14 cellular contexts compared by ENCODE assay signal in the genomic region with DNA sequence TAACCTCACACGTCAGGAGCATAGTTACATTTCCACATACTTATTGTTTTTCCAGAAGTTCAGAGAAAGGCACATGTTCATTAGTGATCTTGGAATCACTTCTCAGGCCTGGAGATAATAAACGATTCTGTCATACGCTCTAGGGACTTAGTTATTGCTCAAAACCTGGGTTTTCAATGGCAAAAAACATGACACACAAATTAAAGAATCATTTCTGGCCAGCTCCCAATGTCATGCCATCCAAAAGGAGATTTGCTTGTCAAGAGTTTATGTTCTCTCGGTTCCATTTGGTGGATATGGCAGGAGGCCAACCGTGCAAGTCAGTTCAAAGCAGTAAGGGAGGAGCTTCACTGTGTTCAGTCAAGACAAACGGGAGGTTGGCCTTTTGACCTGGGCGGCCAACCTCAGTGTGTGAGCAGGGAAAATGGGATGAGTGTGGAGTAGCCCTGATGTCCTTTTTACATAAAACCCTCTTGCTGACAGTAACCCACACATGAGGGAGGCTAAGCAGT.
DNase-seq lines count a peak whose midpoint lies in the region; ATAC-seq, FAIRE-seq and TF ChIP-seq lines count a peak whose summit lies in the region.
"Had no signal": no experiment of that assay in that cellular context is flagged by ENCODE, and none has a peak within 500 bp of the region (broad histone marks: within the 10 kb centered on the region; RNA-seq: fewer than 3 reads in every experiment).

No MANE protein-coding gene starts in this region.

- H3K27ac ChIP-seq in Peyer's patch = no peak overlapping the region
- H3K27ac ChIP-seq: left lung had no signal

- H3K4me1 ChIP-seq in skeletal muscle satellite cell (ENCODE audit: control insufficient read depth, insufficient read depth, low read length) = peaks cover 25% of the 10 kb centered on the region
- no peaks in the 10 kb centered on the region for H3K4me1 ChIP-seq in Peyer's patch
- H3K4me1 ChIP-seq: Caco-2, left lung had no signal

- H3K27me3 ChIP-seq in skeletal muscle satellite cell (ENCODE audit: control insufficient read depth, insufficient read depth, low read length) = no peaks in the 10 kb centered on the region
- H3K27me3 ChIP-seq in Peyer's patch = no peaks in the 10 kb centered on the region
- H3K27me3 ChIP-seq: left lung had no signal

- ATAC-seq in left cardiac atrium = peak; percentile 27 to 73
- ATAC-seq: left lung had no signal

- DNase-seq in HK-2 (ENCODE audit: unreplicated experiment) (peak; percentile 35), astrocyte of the spinal cord (ENCODE audit: low read depth, low spot score) (peak; percentile 33), left cardiac atrium (peak; percentile 80), GM12891 (ENCODE audit: insufficient read length, low spot score) (no peak), NCI-H82 treated with DMSO at 0.1 percent for 48 hours (lab: John Stamatoyannopoulos, UW; ENCODE audit: unreplicated experiment) (no peak), GM03348 (ENCODE audit: low spot score) (no peak), Peyer's patch (no peak)
- DNase-seq: activated CD4-positive, alpha-beta T cell treated with anti-CD3 and anti-CD28 coated beads, Interleukin-2, amount 10 ng/mL, durations not matched to agents 24 days and 14 days; activated gamma-delta T cell treated with Interleukin-2 at 50 U/mL for 16 hours; Caco-2; endodermal cell; left lung; NCI-H2227 treated with DMSO at 0.1 percent for 48 hours had no signal

- no peak overlapping the region for H3K4me2 ChIP-seq in skeletal muscle satellite cell (ENCODE audit: low read length)

- no peaks in the 10 kb centered on the region for H3K36me3 ChIP-seq in skeletal muscle satellite cell (ENCODE audit: insufficient read depth, low read length)
- peaks cover 0 to 2% (median 0%) of the 10 kb centered on the region in 3 donors for H3K36me3 ChIP-seq in Peyer's patch
- H3K36me3 ChIP-seq: left lung had no signal

- H3K4me3 ChIP-seq in astrocyte of the spinal cord (ENCODE audit: low read depth, low read length) (no peak overlapping the region), skeletal muscle satellite cell (ENCODE audit: low read length) (no peak overlapping the region), Peyer's patch (no peak overlapping the region)
- H3K4me3 ChIP-seq: left lung had no signal

- H3K9me3 ChIP-seq in skeletal muscle satellite cell (replicated peaks; ENCODE audit: low read length) (no peaks in the 10 kb centered on the region), Peyer's patch (no peaks in the 10 kb centered on the region)
- H3K9me3 ChIP-seq: Caco-2, left lung had no signal

- in situ Hi-C loops in astrocyte of the spinal cord (cut with HindIII; ENCODE audit: low sequenced_read_pairs) = no loop called here

- intact Hi-C loops in left cardiac atrium (cut with DNase I) = no loop called here

- TF ChIP-seq CTCF in astrocyte of the spinal cord (IDR thresholded peaks at IDR 0.05; ENCODE audit: low read depth, low read length) = no peak
- TF ChIP-seq CTCF in Peyer's patch (IDR thresholded peaks at IDR 0.05) = no peak

- H3K9ac ChIP-seq in skeletal muscle satellite cell (ENCODE audit: low read depth, low read length) = peak overlapping the region; percentile 22

- FAIRE-seq in GM12891 (lab: Jason Lieb, UNC) = no peak

- TF ChIP-seq POLR2A in GM12891 (IDR thresholded peaks at IDR 0.05; ENCODE audit: low read depth, low read length) (no peak), Peyer's patch (IDR thresholded peaks at IDR 0.05) (no peak)

TF ChIP-seq in GM12891, 5 proteins besides CTCF, POLR2A, EP300 and RAD21:
- TF ChIP-seq SPI1 (IDR thresholded peaks at IDR 0.05; ENCODE audit: low read depth, low read length) = no peak
- TF ChIP-seq TAF1 (IDR thresholded peaks at IDR 0.05; ENCODE audit: low read depth, low read length) = no peak
- no peak for TF ChIP-seq POLR2AphosphoS5 (IDR thresholded peaks at IDR 0.05; ENCODE audit: low read depth, low read length)
- TF ChIP-seq POU2F2 (IDR thresholded peaks at IDR 0.05; ENCODE audit: low read depth, low read length) = no peak
- no peak for TF ChIP-seq PAX5 (IDR thresholded peaks at IDR 0.05; ENCODE audit: insufficient read depth, low read length, severe bottlenecking)

Comparison
In these comparisons a context has a peak if more than half of its experiments do, and no peak if none do; other contexts are left out.
1. DNase-seq: peak in HK-2 (single experiment), astrocyte of the spinal cord (single experiment) and left cardiac atrium (single experiment); none in GM12891 (single experiment), NCI-H82 treated with DMSO at 0.1 percent for 48 hours (single experiment), GM03348 (single experiment) and Peyer's patch (0 of 3).